8 cellular contexts compared by ENCODE assay signal in genomic region chr10:67837519-67838314, GRCh38. TPM values are rescaled to one million over a fixed set of nuclear protein-coding genes. Genes with fewer than 3 reads are reported as not detected.
DNase-seq lines count a peak whose midpoint lies in the region; TF ChIP-seq lines count a peak whose summit lies in the region.

Gene DNAJC12, minus strand, starts transcription at chr10:67838188. Its CDS starts 177 bp downstream, at chr10:67838011.

- H4K20me1 ChIP-seq in DOHH2 (ENCODE audit: control insufficient read depth, insufficient read depth, low read depth, low read length): no peaks in the 10 kb centered on the region

- peak within 1 kb of the TSS; percentile 74 for H3K4me3 ChIP-seq in DOHH2 (ENCODE audit: low read length)
- no peak within 1 kb of the TSS for H3K4me3 ChIP-seq in HAP-1

- H3K4me3 Mint-ChIP-seq in T-helper 2 cell treated with Interferon-gamma antibody and Interleukin-4, amounts not matched to agents 5 μg/mL and 100 μg/mL, for 36 hours: peak within 1 kb of the TSS; percentile 78
- H3K4me3 Mint-ChIP-seq in osteocyte (ENCODE audit: unreplicated experiment): peak within 1 kb of the TSS; percentile 83
- H3K4me3 Mint-ChIP-seq in activated T-cell treated with anti-CD3 and anti-CD28 coated beads, Interleukin-2, amount 50 U/mL, for 24 hours: no peak within 1 kb of the TSS

- H3F3A ChIP-seq in DOHH2 (ENCODE audit: control insufficient read depth, insufficient read depth): no peaks in the 10 kb centered on the region

- H3K36me3 ChIP-seq in DOHH2 (ENCODE audit: control insufficient read depth, low read length): no peaks in the 10 kb centered on the region
- no peaks in the 10 kb centered on the region for H3K36me3 ChIP-seq in HAP-1 (replicated peaks)

- in situ Hi-C loops in HAP-1 (cut with MboI; ENCODE audit: low sequenced_read_pairs): no loop called here

- no peaks in the 10 kb centered on the region for H3K27me3 Mint-ChIP-seq in T-helper 2 cell treated with Interferon-gamma antibody and Interleukin-4, amounts not matched to agents 5 μg/mL and 100 μg/mL, for 36 hours (ENCODE audit: low read depth)
- no peaks in the 10 kb centered on the region for H3K27me3 Mint-ChIP-seq in osteocyte (ENCODE audit: unreplicated experiment)
- no peaks in the 10 kb centered on the region for H3K27me3 Mint-ChIP-seq in activated T-cell treated with anti-CD3 and anti-CD28 coated beads, Interleukin-2, amount 50 U/mL, for 24 hours

- H3K27me3 ChIP-seq in DOHH2 (ENCODE audit: control insufficient read depth, low read length) (no peaks in the 10 kb centered on the region), HAP-1 (ENCODE audit: low read depth) (no peaks in the 10 kb centered on the region)

- H3K9me3 Mint-ChIP-seq in T-helper 2 cell treated with Interferon-gamma antibody and Interleukin-4, amounts not matched to agents 5 μg/mL and 100 μg/mL, for 36 hours: peaks cover 4% of the 10 kb centered on the region
- peaks cover 8% of the 10 kb centered on the region for H3K9me3 Mint-ChIP-seq in osteocyte (ENCODE audit: unreplicated experiment)
- H3K9me3 Mint-ChIP-seq in activated T-cell treated with anti-CD3 and anti-CD28 coated beads, Interleukin-2, amount 50 U/mL, for 24 hours: no peaks in the 10 kb centered on the region

- peaks cover 41% of the 10 kb centered on the region for H3K79me2 ChIP-seq in DOHH2 (ENCODE audit: control insufficient read depth, low read length)

- no peak within 1 kb of the TSS for H3K27ac Mint-ChIP-seq in T-helper 2 cell treated with Interferon-gamma antibody and Interleukin-4, amounts not matched to agents 5 μg/mL and 100 μg/mL, for 36 hours
- peak within 1 kb of the TSS; percentile 80 for H3K27ac Mint-ChIP-seq in osteocyte (ENCODE audit: unreplicated experiment)
- H3K27ac Mint-ChIP-seq in activated T-cell treated with anti-CD3 and anti-CD28 coated beads, Interleukin-2, amount 50 U/mL, for 24 hours: no peak within 1 kb of the TSS

- peak within 1 kb of the TSS; percentile 30; the same call in 1 of the 2 replicates for H3K27ac ChIP-seq in DOHH2 (ENCODE audit: low read depth, low read length)

- H3K4me2 ChIP-seq in DOHH2 (ENCODE audit: low read length): peak within 1 kb of the TSS; percentile 65

- no peak for TF ChIP-seq CTCF in DOHH2 (IDR thresholded peaks at IDR 0.05; ENCODE audit: low read depth, low read length, poor library complexity, severe bottlenecking)
- no peak for TF ChIP-seq CTCF in osteocyte (IDR thresholded peaks at IDR 0.05)

- H3K9me2 ChIP-seq in DOHH2 (replicated peaks; ENCODE audit: control insufficient read depth, low read length): no peaks in the 10 kb centered on the region

- H3K4me1 ChIP-seq in DOHH2 (ENCODE audit: control insufficient read depth, low read length) (peaks cover 9% of the 10 kb centered on the region), HAP-1 (peaks cover 4% of the 10 kb centered on the region; the same call in 1 of the 2 replicates)

- no peaks in the 10 kb centered on the region for H3K36me3 Mint-ChIP-seq in T-helper 2 cell treated with Interferon-gamma antibody and Interleukin-4, amounts not matched to agents 5 μg/mL and 100 μg/mL, for 36 hours (ENCODE audit: low read depth)
- no peaks in the 10 kb centered on the region for H3K36me3 Mint-ChIP-seq in osteocyte (ENCODE audit: unreplicated experiment)
- H3K36me3 Mint-ChIP-seq in activated T-cell treated with anti-CD3 and anti-CD28 coated beads, Interleukin-2, amount 50 U/mL, for 24 hours (ENCODE audit: low read depth): no peaks in the 10 kb centered on the region

- H3K4me1 Mint-ChIP-seq in T-helper 2 cell treated with Interferon-gamma antibody and Interleukin-4, amounts not matched to agents 5 μg/mL and 100 μg/mL, for 36 hours (ENCODE audit: low read depth): peaks cover 5% of the 10 kb centered on the region
- peaks cover 18% of the 10 kb centered on the region for H3K4me1 Mint-ChIP-seq in osteocyte (ENCODE audit: unreplicated experiment)
- H3K4me1 Mint-ChIP-seq in activated T-cell treated with anti-CD3 and anti-CD28 coated beads, Interleukin-2, amount 50 U/mL, for 24 hours (ENCODE audit: low read depth): peaks cover 4% of the 10 kb centered on the region

- H3K9me3 ChIP-seq in DOHH2 (ENCODE audit: control insufficient read depth, insufficient read depth, low read length): peaks cover 5% of the 10 kb centered on the region; the same call in 1 of the 2 replicates
- peaks cover 11% of the 10 kb centered on the region for H3K9me3 ChIP-seq in HAP-1

- DNase-seq in HAP-1 (ENCODE audit: low spot score in 2 of 2) (peak; percentile 22 to 70), NCI-H1694 treated with DMSO at 0.1 percent for 48 hours (lab: John Stamatoyannopoulos, UW) (peak; percentile 84), fibroblast of the conjunctiva (ENCODE audit: low read depth) (peak; percentile 54), osteocyte (ENCODE audit: extremely low spot score, unreplicated experiment) (no peak), T-helper 9 cell (no peak)
- no peak for DNase-seq in T-helper 2 cell treated with Interferon-gamma antibody and Interleukin-4, amounts not matched to agents 5 μg/mL and 100 μg/mL, for 36 hours (ENCODE audit: low spot score)
- DNase-seq in activated T-cell treated with anti-CD3 and anti-CD28 coated beads, Interleukin-2, amount 50 U/mL, for 24 hours: no peak

RNA-seq across cellular contexts. Expression of gene DNAJC12, which starts in this region (rescaled TPM):
- total RNA-seq in osteocyte: 9.5 and 12.0 TPM in 2 replicates

Comparison
In these comparisons a context has a peak if more than half of its experiments do, and no peak if none do; other contexts are left out.
1. DNase-seq: peak in HAP-1 (2 of 2), NCI-H1694 treated with DMSO at 0.1 percent for 48 hours (single experiment) and fibroblast of the conjunctiva (single experiment); none in T-helper 2 cell treated with Interferon-gamma antibody and Interleukin-4, amounts not matched to agents 5 μg/mL and 100 μg/mL, for 36 hours (single experiment), osteocyte (single experiment), activated T-cell treated with anti-CD3 and anti-CD28 coated beads, Interleukin-2, amount 50 U/mL, for 24 hours (single experiment) and T-helper 9 cell (single experiment).